Comparison of ENCODE assay signal across 1 cellular context in the genomic region with DNA sequence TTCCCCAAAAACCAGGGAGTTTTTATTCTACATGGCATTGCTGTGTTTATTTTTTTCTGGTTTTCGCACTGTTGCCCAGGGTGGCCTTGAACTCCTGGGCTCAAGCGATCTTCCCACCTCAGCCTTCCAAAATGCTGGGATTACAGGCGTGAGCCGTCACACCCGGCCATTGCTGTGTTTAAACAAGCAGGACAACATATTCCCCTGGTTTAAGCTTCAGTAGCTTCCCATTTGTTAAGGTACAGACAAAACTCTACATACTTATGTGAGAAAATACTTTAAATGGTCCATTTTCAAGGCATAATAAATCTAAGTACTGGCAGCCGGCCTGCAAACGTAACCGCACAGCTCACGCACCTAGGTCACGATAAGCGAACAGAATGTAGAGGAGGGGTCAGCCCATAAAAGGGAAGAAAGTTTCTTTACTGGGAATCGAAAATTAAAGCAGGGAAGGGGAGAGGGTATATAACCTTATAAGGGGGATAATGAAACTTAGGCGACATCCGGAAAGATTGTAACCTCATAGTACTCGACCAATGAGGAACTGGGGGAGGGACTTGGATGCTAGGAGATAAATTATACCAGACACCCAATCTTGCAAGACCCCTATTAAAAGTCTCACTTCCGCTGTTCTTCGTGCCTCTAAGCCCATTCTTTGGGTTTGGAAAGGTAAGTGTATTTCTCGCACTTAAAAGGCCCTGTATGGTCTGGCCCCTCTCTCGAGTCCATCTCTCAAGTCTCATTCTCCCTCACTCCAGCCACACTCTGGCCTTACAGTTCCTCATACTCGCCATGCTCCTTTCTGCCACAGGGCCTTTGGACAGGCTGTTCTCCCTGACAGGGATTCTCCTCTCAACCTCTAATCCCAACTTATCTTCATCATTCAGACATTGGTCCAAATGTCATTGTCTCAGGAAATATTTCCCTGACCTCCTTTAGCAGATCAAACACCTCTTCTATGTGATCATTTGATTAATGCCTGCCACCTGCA.
TF ChIP-seq lines count a peak whose summit lies in the region.

No MANE protein-coding gene starts in this region.

TF ChIP-seq in HepG2, 621 proteins besides CTCF, POLR2A, EP300 and RAD21 (continued from another document):
- 0 out of 2 replicates have a peak, but pooled peaks have one; percentile 13 for TF ChIP-seq SRF (IDR thresholded peaks at IDR 0.05; ENCODE audit: low read depth, low read length)
- TF ChIP-seq CREB1 (IDR thresholded peaks at IDR 0.05) = no peak
- TF ChIP-seq CREB1 (CRISPR knock-in tag; IDR thresholded peaks at IDR 0.05) = peak; percentile 80; the same call in 1 of the 2 replicates
- no peak for TF ChIP-seq ARHGAP35 (CRISPR knock-in tag; IDR thresholded peaks at IDR 0.05; ENCODE audit: borderline replicate concordance)
- peak; percentile 5; the same call in 1 of the 2 replicates for TF ChIP-seq PHF20 (CRISPR knock-in tag; IDR thresholded peaks at IDR 0.05)
- no peak for TF ChIP-seq SP2 (CRISPR knock-in tag; IDR thresholded peaks at IDR 0.05)
- peak; percentile 6; the same call in 1 of the 2 replicates for TF ChIP-seq ZFP36L1 (CRISPR knock-in tag; IDR thresholded peaks at IDR 0.05)
- TF ChIP-seq SETDB1 (CRISPR knock-in tag; IDR thresholded peaks at IDR 0.05; ENCODE audit: borderline replicate concordance) = no peak
- TF ChIP-seq, protein P1, sequence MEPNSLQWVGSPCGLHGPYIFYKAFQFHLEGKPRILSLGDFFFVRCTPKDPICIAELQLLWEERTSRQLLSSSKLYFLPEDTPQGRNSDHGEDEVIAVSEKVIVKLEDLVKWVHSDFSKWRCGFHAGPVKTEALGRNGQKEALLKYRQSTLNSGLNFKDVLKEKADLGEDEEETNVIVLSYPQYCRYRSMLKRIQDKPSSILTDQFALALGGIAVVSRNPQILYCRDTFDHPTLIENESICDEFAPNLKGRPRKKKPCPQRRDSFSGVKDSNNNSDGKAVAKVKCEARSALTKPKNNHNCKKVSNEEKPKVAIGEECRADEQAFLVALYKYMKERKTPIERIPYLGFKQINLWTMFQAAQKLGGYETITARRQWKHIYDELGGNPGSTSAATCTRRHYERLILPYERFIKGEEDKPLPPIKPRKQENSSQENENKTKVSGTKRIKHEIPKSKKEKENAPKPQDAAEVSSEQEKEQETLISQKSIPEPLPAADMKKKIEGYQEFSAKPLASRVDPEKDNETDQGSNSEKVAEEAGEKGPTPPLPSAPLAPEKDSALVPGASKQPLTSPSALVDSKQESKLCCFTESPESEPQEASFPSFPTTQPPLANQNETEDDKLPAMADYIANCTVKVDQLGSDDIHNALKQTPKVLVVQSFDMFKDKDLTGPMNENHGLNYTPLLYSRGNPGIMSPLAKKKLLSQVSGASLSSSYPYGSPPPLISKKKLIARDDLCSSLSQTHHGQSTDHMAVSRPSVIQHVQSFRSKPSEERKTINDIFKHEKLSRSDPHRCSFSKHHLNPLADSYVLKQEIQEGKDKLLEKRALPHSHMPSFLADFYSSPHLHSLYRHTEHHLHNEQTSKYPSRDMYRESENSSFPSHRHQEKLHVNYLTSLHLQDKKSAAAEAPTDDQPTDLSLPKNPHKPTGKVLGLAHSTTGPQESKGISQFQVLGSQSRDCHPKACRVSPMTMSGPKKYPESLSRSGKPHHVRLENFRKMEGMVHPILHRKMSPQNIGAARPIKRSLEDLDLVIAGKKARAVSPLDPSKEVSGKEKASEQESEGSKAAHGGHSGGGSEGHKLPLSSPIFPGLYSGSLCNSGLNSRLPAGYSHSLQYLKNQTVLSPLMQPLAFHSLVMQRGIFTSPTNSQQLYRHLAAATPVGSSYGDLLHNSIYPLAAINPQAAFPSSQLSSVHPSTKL (CRISPR knock-in tag; IDR thresholded peaks at IDR 0.05) = no peak
- peak; percentile 20; the same call in 1 of the 2 replicates for TF ChIP-seq SPEN (CRISPR knock-in tag; IDR thresholded peaks at IDR 0.05; ENCODE audit: low read depth)
- TF ChIP-seq, protein P2, sequence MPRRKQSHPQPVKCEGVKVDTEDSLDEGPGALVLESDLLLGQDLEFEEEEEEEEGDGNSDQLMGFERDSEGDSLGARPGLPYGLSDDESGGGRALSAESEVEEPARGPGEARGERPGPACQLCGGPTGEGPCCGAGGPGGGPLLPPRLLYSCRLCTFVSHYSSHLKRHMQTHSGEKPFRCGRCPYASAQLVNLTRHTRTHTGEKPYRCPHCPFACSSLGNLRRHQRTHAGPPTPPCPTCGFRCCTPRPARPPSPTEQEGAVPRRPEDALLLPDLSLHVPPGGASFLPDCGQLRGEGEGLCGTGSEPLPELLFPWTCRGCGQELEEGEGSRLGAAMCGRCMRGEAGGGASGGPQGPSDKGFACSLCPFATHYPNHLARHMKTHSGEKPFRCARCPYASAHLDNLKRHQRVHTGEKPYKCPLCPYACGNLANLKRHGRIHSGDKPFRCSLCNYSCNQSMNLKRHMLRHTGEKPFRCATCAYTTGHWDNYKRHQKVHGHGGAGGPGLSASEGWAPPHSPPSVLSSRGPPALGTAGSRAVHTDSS (CRISPR knock-in tag; conservative IDR thresholded peaks at IDR 0.05) = no peak
